ENCODE assay signal across 1 cellular context in the genomic region with DNA sequence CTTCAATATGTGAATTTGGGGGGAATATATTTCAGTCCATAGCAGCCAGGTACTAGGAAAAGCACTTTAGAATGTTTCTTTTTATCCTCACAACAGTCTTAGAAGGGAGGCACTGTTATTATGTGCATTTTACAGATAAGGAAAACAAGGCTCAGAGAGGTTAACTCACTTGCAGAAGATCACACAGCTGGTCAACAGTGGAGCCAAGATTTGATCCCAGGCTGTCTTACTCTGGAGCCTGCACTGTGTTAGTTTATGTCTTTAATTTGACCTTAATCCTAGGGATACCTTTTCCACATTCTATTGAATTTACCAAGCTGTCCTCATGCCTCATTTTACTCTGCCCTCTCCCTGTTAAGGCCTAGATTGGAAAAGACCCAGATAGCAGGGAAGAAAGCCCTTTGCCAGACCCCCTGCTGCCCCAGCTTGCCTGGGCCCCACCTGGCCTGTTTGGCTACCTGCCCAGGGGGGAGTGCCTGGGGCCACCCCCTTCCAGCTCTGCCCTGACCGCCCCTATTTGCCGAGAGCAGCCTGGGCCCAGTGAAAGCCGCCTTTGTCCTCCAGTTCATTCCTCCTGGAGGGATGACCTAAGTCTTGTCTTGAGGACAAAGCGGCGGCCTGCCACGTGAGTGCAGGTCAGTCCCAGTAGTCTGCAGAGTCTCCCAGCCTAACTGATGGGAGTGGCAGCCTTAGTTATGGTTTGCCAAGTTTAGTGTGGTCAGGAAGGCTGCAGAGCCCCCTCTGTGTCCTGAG.
TF ChIP-seq lines count a peak whose summit lies in the region.

No MANE protein-coding gene starts in this region.

TF ChIP-seq in GM23338, 12 proteins besides CTCF, POLR2A, EP300 and RAD21 (continued from another document):
- TF ChIP-seq, protein P1, sequence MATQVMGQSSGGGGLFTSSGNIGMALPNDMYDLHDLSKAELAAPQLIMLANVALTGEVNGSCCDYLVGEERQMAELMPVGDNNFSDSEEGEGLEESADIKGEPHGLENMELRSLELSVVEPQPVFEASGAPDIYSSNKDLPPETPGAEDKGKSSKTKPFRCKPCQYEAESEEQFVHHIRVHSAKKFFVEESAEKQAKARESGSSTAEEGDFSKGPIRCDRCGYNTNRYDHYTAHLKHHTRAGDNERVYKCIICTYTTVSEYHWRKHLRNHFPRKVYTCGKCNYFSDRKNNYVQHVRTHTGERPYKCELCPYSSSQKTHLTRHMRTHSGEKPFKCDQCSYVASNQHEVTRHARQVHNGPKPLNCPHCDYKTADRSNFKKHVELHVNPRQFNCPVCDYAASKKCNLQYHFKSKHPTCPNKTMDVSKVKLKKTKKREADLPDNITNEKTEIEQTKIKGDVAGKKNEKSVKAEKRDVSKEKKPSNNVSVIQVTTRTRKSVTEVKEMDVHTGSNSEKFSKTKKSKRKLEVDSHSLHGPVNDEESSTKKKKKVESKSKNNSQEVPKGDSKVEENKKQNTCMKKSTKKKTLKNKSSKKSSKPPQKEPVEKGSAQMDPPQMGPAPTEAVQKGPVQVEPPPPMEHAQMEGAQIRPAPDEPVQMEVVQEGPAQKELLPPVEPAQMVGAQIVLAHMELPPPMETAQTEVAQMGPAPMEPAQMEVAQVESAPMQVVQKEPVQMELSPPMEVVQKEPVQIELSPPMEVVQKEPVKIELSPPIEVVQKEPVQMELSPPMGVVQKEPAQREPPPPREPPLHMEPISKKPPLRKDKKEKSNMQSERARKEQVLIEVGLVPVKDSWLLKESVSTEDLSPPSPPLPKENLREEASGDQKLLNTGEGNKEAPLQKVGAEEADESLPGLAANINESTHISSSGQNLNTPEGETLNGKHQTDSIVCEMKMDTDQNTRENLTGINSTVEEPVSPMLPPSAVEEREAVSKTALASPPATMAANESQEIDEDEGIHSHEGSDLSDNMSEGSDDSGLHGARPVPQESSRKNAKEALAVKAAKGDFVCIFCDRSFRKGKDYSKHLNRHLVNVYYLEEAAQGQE (IDR thresholded peaks at IDR 0.05; ENCODE audit: unreplicated experiment) = no peak
- TF ChIP-seq NANOG (IDR thresholded peaks at IDR 0.05; ENCODE audit: borderline replicate concordance) = no peak
- TF ChIP-seq, protein P2, sequence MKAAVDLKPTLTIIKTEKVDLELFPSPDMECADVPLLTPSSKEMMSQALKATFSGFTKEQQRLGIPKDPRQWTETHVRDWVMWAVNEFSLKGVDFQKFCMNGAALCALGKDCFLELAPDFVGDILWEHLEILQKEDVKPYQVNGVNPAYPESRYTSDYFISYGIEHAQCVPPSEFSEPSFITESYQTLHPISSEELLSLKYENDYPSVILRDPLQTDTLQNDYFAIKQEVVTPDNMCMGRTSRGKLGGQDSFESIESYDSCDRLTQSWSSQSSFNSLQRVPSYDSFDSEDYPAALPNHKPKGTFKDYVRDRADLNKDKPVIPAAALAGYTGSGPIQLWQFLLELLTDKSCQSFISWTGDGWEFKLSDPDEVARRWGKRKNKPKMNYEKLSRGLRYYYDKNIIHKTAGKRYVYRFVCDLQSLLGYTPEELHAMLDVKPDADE (IDR thresholded peaks at IDR 0.05) = no peak
TF ChIP-seq in GM23338: peak in this region for 0.
